In genomic region chr4:7041246-7041645, GRCh38 we compare ENCODE assay signal across 1 cellular context.
TF ChIP-seq lines count a peak whose summit lies in the region.

No MANE protein-coding gene starts in this region.

TF ChIP-seq in HepG2, 621 proteins besides CTCF, POLR2A, EP300 and RAD21:
- TF ChIP-seq ZNF296 (CRISPR knock-in tag; conservative IDR thresholded peaks at IDR 0.05) = no peak
- TF ChIP-seq USF2 (IDR thresholded peaks at IDR 0.05; ENCODE audit: low read depth, low read length) = no peak
- no peak for TF ChIP-seq USF2 (CRISPR knock-in tag; IDR thresholded peaks at IDR 0.05; ENCODE audit: borderline replicate concordance)
- no peak for TF ChIP-seq CC2D1A (CRISPR knock-in tag; IDR thresholded peaks at IDR 0.05)
